20 cellular contexts compared by ENCODE assay signal in the genomic region with DNA sequence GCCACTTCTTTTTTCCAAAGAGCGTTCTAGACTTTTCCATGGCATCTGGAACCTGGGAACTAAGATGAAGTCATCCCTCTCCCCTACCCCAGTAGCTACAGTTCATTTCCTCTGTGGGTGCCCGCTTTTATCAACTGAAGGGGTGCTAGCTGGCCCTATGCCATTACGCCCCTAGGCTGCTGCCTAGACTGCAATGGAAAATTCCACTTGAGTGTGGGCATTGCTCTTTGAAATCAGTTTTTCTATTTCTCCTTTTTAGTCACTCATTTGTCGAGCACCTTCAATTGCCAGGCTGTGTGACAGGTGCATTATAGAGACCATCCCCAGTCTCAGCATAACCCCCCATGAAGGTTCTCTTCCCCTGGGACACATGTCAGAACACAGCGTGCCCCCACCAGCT. TPM values are rescaled to one million over a fixed set of nuclear protein-coding genes. Genes with fewer than 3 reads are reported as not detected.
DNase-seq lines count a peak whose midpoint lies in the region; ATAC-seq and TF ChIP-seq lines count a peak whose summit lies in the region.
"Had no signal": no experiment of that assay in that cellular context is flagged by ENCODE, and none has a peak within 500 bp of the region (broad histone marks: within the 10 kb centered on the region; RNA-seq: fewer than 3 reads in every experiment).

No MANE protein-coding gene starts in this region.

- no peak overlapping the region for H2AK5ac ChIP-seq in trophoblast cell (ENCODE audit: low read length)

- no peak overlapping the region for H2BK12ac ChIP-seq in trophoblast cell (ENCODE audit: low read length)

- no peak overlapping the region for H3K23ac ChIP-seq in trophoblast cell (ENCODE audit: low read length)

- H3K4ac ChIP-seq in trophoblast cell (ENCODE audit: low read depth, low read length): no peak overlapping the region

- in situ Hi-C loops in GM13976 (cut with MboI; ENCODE audit: low sequenced_read_pairs, unreplicated experiment): no loop called here

- no peak for ATAC-seq in HG02885 (IDR thresholded peaks at IDR 0.05; ENCODE audit: poor library complexity, unreplicated experiment)

- peak; percentile 2 for DNase-seq in GM13976 (ENCODE audit: low spot score)
- DNase-seq in esophagus muscularis mucosa (ENCODE audit: extremely low spot score): peak; percentile 19
- DNase-seq in trophoblast cell: no peak
- DNase-seq in NCI-H1092 (lab: John Stamatoyannopoulos, UW): no peak
- no peak for DNase-seq in NCI-H526 treated with DMSO at 0.1 percent for 48 hours (lab: John Stamatoyannopoulos, UW)
- DNase-seq in prostate gland (ENCODE audit: low spot score): no peak
- DNase-seq: BE2C, MG63, NCI-H1048, NCI-H1436, NCI-H2029, NCI-H2227 treated with DMSO at 0.1 percent for 48 hours, NCI-H510A, NCI-H748 treated with DMSO at 0.1 percent for 48 hours had no signal

- no peak overlapping the region for H3K9ac ChIP-seq in OCI-LY3 (ENCODE audit: low read length)
- no peak overlapping the region for H3K9ac ChIP-seq in trophoblast cell (ENCODE audit: low read length)

- TF ChIP-seq POLR2A in esophagus muscularis mucosa (IDR thresholded peaks at IDR 0.05; ENCODE audit: low read depth) (no peak), prostate gland (IDR thresholded peaks at IDR 0.05) (no peak)

- H3K14ac ChIP-seq in trophoblast cell (ENCODE audit: low read length): no peak overlapping the region

- no peaks in the 10 kb centered on the region for H3K79me1 ChIP-seq in trophoblast cell (ENCODE audit: low read length)

- H3K79me2 ChIP-seq in OCI-LY3 (ENCODE audit: low read length): no peaks in the 10 kb centered on the region
- H3K79me2 ChIP-seq in trophoblast cell (ENCODE audit: control insufficient read depth, insufficient read depth, low read length, poor library complexity): no peaks in the 10 kb centered on the region

- TF ChIP-seq CTCF in GM13976 (IDR thresholded peaks at IDR 0.05; ENCODE audit: borderline replicate concordance, control extremely low read depth, extremely low read depth, insufficient read depth, missing control alignments): no peak
- no peak for TF ChIP-seq CTCF in OCI-LY3 (IDR thresholded peaks at IDR 0.05; ENCODE audit: low read depth, low read length)
- no peak for TF ChIP-seq CTCF in esophagus muscularis mucosa (IDR thresholded peaks at IDR 0.05)
- no peak for TF ChIP-seq CTCF in prostate gland (IDR thresholded peaks at IDR 0.05)

- H4K20me1 ChIP-seq in OCI-LY3 (ENCODE audit: insufficient read depth, low read length): no peaks in the 10 kb centered on the region

- H3K9me3 ChIP-seq in OCI-LY3 (ENCODE audit: insufficient read depth, low read length) (0 out of 2 replicates have a peak, but pooled peaks cover 5% of the 10 kb centered on the region), esophagus muscularis mucosa (peaks cover 0 to 11% (median 3%) of the 10 kb centered on the region in 4 donors), trophoblast cell (ENCODE audit: insufficient read depth, low read depth, low read length) (peaks cover 5% of the 10 kb centered on the region), prostate gland (no peaks in the 10 kb centered on the region)
- H3K9me3 ChIP-seq: BE2C had no signal

- intact Hi-C loops in esophagus muscularis mucosa (cut with DNase I) (no loop called here), prostate gland (cut with DNase I) (no loop called here)

- no peak overlapping the region for H2AFZ ChIP-seq in OCI-LY3 (ENCODE audit: low read depth, low read length)
- no peak overlapping the region for H2AFZ ChIP-seq in trophoblast cell (ENCODE audit: insufficient read depth, low read length, poor library complexity)

- H3K4me2 ChIP-seq in OCI-LY3 (ENCODE audit: low read length) (peak overlapping the region; percentile 7; the same call in 1 of the 2 replicates), trophoblast cell (ENCODE audit: low read length) (no peak overlapping the region)

- no peak overlapping the region for H3K4me3 ChIP-seq in OCI-LY3 (ENCODE audit: low read length)
- no peak overlapping the region for H3K4me3 ChIP-seq in esophagus muscularis mucosa
- peak overlapping the region; percentile 23 for H3K4me3 ChIP-seq in trophoblast cell (ENCODE audit: low read depth, low read length)
- no peak overlapping the region for H3K4me3 ChIP-seq in prostate gland
- H3K4me3 ChIP-seq: MG63 had no signal

- H3K18ac ChIP-seq in trophoblast cell (ENCODE audit: low read length): no peak overlapping the region

- no peak for TF ChIP-seq EP300 in esophagus muscularis mucosa (IDR thresholded peaks at IDR 0.05)

- H3K36me3 ChIP-seq in OCI-LY3 (replicated peaks; ENCODE audit: low read depth, low read length): no peaks in the 10 kb centered on the region
- H3K36me3 ChIP-seq in esophagus muscularis mucosa: no peaks in the 10 kb centered on the region
- H3K36me3 ChIP-seq in trophoblast cell (ENCODE audit: control insufficient read depth in 1 of 2, insufficient read depth in 2 of 2, low read length in 2 of 2): no peaks in the 10 kb centered on the region
- no peaks in the 10 kb centered on the region for H3K36me3 ChIP-seq in prostate gland
- H3K36me3 ChIP-seq: BE2C, MG63 had no signal

- no peak overlapping the region for H4K12ac ChIP-seq in trophoblast cell (ENCODE audit: low read depth, low read length)

- no peak overlapping the region for H4K8ac ChIP-seq in trophoblast cell (ENCODE audit: low read depth, low read length)

- no peak overlapping the region for H3K27ac ChIP-seq in OCI-LY3 (ENCODE audit: low read length)
- H3K27ac ChIP-seq in esophagus muscularis mucosa (replicated peaks in 1 of 4): no peak overlapping the region
- no peak overlapping the region for H3K27ac ChIP-seq in trophoblast cell (ENCODE audit: low read depth, low read length)
- no peak overlapping the region for H3K27ac ChIP-seq in prostate gland

- H2BK120ac ChIP-seq in trophoblast cell (ENCODE audit: insufficient read depth, low read length, poor library complexity): no peak overlapping the region

- 89% methylated on average over 5 of the region's 5 CpGs for WGBS in esophagus muscularis mucosa
- WGBS in trophoblast cell (ENCODE audit: extremely low coverage, insufficient coverage, insufficient read length): no CpG with 5 or more reads among the region's 5 CpGs
- WGBS in prostate gland: 84% methylated on average over 5 of the region's 5 CpGs

- H2BK5ac ChIP-seq in trophoblast cell (ENCODE audit: low read depth, low read length, poor library complexity): no peak overlapping the region

- H3K4me1 ChIP-seq in OCI-LY3 (ENCODE audit: low read length): peaks cover 22% of the 10 kb centered on the region
- no peaks in the 10 kb centered on the region for H3K4me1 ChIP-seq in esophagus muscularis mucosa
- H3K4me1 ChIP-seq in trophoblast cell (ENCODE audit: control insufficient read depth in 1 of 2, insufficient read depth in 2 of 2, low read length in 2 of 2): no peaks in the 10 kb centered on the region
- no peaks in the 10 kb centered on the region for H3K4me1 ChIP-seq in prostate gland (replicated peaks)
- H3K4me1 ChIP-seq: BE2C had no signal

- H3K27me3 ChIP-seq in OCI-LY3 (ENCODE audit: low read depth, low read length) (peaks cover 12% of the 10 kb centered on the region; the same call in 1 of the 2 replicates), esophagus muscularis mucosa (peaks cover 0 to 16% (median 0%) of the 10 kb centered on the region in 4 donors), trophoblast cell (ENCODE audit: insufficient read depth, low read length) (no peaks in the 10 kb centered on the region), prostate gland (replicated peaks; ENCODE audit: insufficient read depth) (no peaks in the 10 kb centered on the region)
- H3K27me3 ChIP-seq: BE2C, MG63 had no signal

- no peak overlapping the region for H4K91ac ChIP-seq in trophoblast cell (ENCODE audit: low read depth, low read length)

RNA-seq across cellular contexts. Expression of a gene that starts 7.3 kb away (rescaled TPM):
- total RNA-seq in esophagus muscularis mucosa (not detected), prostate gland (1 to 10 TPM in 1 of 2 donors, not detected in 1; 1.3 TPM)
- polyA plus RNA-seq in trophoblast cell (2013): not detected in 2 replicates
- total RNA-seq: A673, H4, LHCN-M2, SK-MEL-5 had no signal

Comparison
In these comparisons a context has a peak if more than half of its experiments do, and no peak if none do; other contexts are left out.
1. DNase-seq: peak in GM13976 (single experiment) and esophagus muscularis mucosa (single experiment); none in trophoblast cell (0 of 2), NCI-H1092 (single experiment), NCI-H526 treated with DMSO at 0.1 percent for 48 hours (single experiment) and prostate gland (single experiment).